ENCODE assay signal across 1 cellular context in genomic region chrX:110444996-110445395, GRCh38.
TF ChIP-seq lines count a peak whose summit lies in the region.

No MANE protein-coding gene starts in this region.

TF ChIP-seq in H1, 55 proteins besides CTCF, POLR2A, EP300 and RAD21 (continued from another document):
- TF ChIP-seq ASH2L (IDR thresholded peaks at IDR 0.05; ENCODE audit: low read length) (no peak), HDAC6 (IDR thresholded peaks at IDR 0.05; ENCODE audit: low read depth, low read length) (no peak), KDM5A (IDR thresholded peaks at IDR 0.05; ENCODE audit: low read length) (no peak), FOSL1 (IDR thresholded peaks at IDR 0.05; ENCODE audit: insufficient read depth, low read depth, low read length) (no peak), SRF (IDR thresholded peaks at IDR 0.05; ENCODE audit: low read depth, low read length) (no peak), YY1 (IDR thresholded peaks at IDR 0.05; ENCODE audit: low read depth, low read length) (no peak)
- TF ChIP-seq, protein P1, sequence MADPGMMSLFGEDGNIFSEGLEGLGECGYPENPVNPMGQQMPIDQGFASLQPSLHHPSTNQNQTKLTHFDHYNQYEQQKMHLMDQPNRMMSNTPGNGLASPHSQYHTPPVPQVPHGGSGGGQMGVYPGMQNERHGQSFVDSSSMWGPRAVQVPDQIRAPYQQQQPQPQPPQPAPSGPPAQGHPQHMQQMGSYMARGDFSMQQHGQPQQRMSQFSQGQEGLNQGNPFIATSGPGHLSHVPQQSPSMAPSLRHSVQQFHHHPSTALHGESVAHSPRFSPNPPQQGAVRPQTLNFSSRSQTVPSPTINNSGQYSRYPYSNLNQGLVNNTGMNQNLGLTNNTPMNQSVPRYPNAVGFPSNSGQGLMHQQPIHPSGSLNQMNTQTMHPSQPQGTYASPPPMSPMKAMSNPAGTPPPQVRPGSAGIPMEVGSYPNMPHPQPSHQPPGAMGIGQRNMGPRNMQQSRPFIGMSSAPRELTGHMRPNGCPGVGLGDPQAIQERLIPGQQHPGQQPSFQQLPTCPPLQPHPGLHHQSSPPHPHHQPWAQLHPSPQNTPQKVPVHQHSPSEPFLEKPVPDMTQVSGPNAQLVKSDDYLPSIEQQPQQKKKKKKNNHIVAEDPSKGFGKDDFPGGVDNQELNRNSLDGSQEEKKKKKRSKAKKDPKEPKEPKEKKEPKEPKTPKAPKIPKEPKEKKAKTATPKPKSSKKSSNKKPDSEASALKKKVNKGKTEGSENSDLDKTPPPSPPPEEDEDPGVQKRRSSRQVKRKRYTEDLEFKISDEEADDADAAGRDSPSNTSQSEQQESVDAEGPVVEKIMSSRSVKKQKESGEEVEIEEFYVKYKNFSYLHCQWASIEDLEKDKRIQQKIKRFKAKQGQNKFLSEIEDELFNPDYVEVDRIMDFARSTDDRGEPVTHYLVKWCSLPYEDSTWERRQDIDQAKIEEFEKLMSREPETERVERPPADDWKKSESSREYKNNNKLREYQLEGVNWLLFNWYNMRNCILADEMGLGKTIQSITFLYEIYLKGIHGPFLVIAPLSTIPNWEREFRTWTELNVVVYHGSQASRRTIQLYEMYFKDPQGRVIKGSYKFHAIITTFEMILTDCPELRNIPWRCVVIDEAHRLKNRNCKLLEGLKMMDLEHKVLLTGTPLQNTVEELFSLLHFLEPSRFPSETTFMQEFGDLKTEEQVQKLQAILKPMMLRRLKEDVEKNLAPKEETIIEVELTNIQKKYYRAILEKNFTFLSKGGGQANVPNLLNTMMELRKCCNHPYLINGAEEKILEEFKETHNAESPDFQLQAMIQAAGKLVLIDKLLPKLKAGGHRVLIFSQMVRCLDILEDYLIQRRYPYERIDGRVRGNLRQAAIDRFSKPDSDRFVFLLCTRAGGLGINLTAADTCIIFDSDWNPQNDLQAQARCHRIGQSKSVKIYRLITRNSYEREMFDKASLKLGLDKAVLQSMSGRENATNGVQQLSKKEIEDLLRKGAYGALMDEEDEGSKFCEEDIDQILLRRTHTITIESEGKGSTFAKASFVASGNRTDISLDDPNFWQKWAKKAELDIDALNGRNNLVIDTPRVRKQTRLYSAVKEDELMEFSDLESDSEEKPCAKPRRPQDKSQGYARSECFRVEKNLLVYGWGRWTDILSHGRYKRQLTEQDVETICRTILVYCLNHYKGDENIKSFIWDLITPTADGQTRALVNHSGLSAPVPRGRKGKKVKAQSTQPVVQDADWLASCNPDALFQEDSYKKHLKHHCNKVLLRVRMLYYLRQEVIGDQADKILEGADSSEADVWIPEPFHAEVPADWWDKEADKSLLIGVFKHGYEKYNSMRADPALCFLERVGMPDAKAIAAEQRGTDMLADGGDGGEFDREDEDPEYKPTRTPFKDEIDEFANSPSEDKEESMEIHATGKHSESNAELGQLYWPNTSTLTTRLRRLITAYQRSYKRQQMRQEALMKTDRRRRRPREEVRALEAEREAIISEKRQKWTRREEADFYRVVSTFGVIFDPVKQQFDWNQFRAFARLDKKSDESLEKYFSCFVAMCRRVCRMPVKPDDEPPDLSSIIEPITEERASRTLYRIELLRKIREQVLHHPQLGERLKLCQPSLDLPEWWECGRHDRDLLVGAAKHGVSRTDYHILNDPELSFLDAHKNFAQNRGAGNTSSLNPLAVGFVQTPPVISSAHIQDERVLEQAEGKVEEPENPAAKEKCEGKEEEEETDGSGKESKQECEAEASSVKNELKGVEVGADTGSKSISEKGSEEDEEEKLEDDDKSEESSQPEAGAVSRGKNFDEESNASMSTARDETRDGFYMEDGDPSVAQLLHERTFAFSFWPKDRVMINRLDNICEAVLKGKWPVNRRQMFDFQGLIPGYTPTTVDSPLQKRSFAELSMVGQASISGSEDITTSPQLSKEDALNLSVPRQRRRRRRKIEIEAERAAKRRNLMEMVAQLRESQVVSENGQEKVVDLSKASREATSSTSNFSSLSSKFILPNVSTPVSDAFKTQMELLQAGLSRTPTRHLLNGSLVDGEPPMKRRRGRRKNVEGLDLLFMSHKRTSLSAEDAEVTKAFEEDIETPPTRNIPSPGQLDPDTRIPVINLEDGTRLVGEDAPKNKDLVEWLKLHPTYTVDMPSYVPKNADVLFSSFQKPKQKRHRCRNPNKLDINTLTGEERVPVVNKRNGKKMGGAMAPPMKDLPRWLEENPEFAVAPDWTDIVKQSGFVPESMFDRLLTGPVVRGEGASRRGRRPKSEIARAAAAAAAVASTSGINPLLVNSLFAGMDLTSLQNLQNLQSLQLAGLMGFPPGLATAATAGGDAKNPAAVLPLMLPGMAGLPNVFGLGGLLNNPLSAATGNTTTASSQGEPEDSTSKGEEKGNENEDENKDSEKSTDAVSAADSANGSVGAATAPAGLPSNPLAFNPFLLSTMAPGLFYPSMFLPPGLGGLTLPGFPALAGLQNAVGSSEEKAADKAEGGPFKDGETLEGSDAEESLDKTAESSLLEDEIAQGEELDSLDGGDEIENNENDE (IDR thresholded peaks at IDR 0.05; ENCODE audit: insufficient replicate concordance, low read length): no peak
- TF ChIP-seq, protein P2, sequence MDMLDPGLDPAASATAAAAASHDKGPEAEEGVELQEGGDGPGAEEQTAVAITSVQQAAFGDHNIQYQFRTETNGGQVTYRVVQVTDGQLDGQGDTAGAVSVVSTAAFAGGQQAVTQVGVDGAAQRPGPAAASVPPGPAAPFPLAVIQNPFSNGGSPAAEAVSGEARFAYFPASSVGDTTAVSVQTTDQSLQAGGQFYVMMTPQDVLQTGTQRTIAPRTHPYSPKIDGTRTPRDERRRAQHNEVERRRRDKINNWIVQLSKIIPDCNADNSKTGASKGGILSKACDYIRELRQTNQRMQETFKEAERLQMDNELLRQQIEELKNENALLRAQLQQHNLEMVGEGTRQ (IDR thresholded peaks at IDR 0.05; ENCODE audit: low read length): no peak
